8 cellular contexts compared by ENCODE assay signal in genomic region chr5:56909294-56910122, GRCh38. TPM values are rescaled to one million over a fixed set of nuclear protein-coding genes. Genes with fewer than 3 reads are reported as not detected.
DNase-seq lines count a peak whose midpoint lies in the region; ATAC-seq and TF ChIP-seq lines count a peak whose summit lies in the region.

Gene SETD9 (plus strand): TSS chr5:56909596. CDS start chr5:56909646, 50 bp downstream.

- peaks cover 3% of the 10 kb centered on the region for H3K36me3 ChIP-seq in mammary epithelial cell (ENCODE audit: insufficient read depth, low read length)
- no peaks in the 10 kb centered on the region for H3K36me3 ChIP-seq in iPS-20b (ENCODE audit: insufficient read depth, low read depth, low read length)

- CTCF ChIA-PET in mammary epithelial cell (lab: Charles Lee; ENCODE audit: low non-redundant PET), result interaction anchor here (0.6 kb wide), 1 partner anchor 186 kb away, joined by 3 read pairs; no protein-coding TSS in a partner anchor

- 7% methylated on average over 11 of the region's 81 CpGs for WGBS in mammary epithelial cell (ENCODE audit: low coverage, missing lambda C conversion rate)

- in situ Hi-C loops in ACHN (cut with HindIII; ENCODE audit: low pct_ligation_motif_present, low pct_unique_long_range_greater_than_20kb, low sequenced_read_pairs), result no loop called here
- in situ Hi-C loops in mammary epithelial cell (cut with MboI; ENCODE audit: low sequenced_read_pairs in 2 of 2), result loop anchor here in 1 of 2 donors (10.0 kb wide), 1 partner anchor 225 kb away; no protein-coding TSS in a partner anchor

- H3K4me2 ChIP-seq in mammary epithelial cell (ENCODE audit: insufficient read depth, low read depth, low read length), result peak within 1 kb of the TSS; percentile 74

- peak within 1 kb of the TSS; percentile 97 for H2AFZ ChIP-seq in mammary epithelial cell (ENCODE audit: low read depth, low read length)

- BruUV-seq in mammary epithelial cell (replicated peaks; lab: Mats Ljungman, UMichigan), result no TSS peak

- dilution Hi-C loops in mammary epithelial cell (cut with HindIII; ENCODE audit: low sequenced_read_pairs), result loop anchor here (5.0 kb wide), 1 partner anchor 52 kb away; no protein-coding TSS in a partner anchor

- H3K9ac ChIP-seq in mammary epithelial cell (ENCODE audit: insufficient read depth, low read length) (peak within 1 kb of the TSS; percentile 97), iPS-20b (ENCODE audit: low read depth, low read length) (peak within 1 kb of the TSS; percentile 98)

- H3K27me3 ChIP-seq in mammary epithelial cell (ENCODE audit: insufficient read depth, low read length) (no peaks in the 10 kb centered on the region), iPS-20b (ENCODE audit: insufficient read depth, low read length) (no peaks in the 10 kb centered on the region)

- H3K4me1 ChIP-seq in mammary epithelial cell (ENCODE audit: insufficient read depth, low read length), result peaks cover 5% of the 10 kb centered on the region
- H3K4me1 ChIP-seq in iPS-20b (ENCODE audit: insufficient read depth, low read length), result peaks cover 4% of the 10 kb centered on the region; the same call in 1 of the 2 replicates

- ATAC-seq in GM18873 (IDR thresholded peaks at IDR 0.05; ENCODE audit: low FRiP score, unreplicated experiment), result peak; percentile 82
- ATAC-seq in HG03135 (IDR thresholded peaks at IDR 0.05; ENCODE audit: unreplicated experiment), result peak; percentile 86

- peak within 1 kb of the TSS; percentile 77 for H3K4me3 ChIP-seq in WI38 (ENCODE audit: low read depth, low read length)
- peak within 1 kb of the TSS; percentile 69 to 97 (median 79) for H3K4me3 ChIP-seq in mammary epithelial cell (replicated peaks in 1 of 3; ENCODE audit: insufficient read depth in 1 of 3, low read depth in 2 of 3, low read length in 3 of 3)
- peak within 1 kb of the TSS; percentile 88 for H3K4me3 ChIP-seq in iPS-20b (ENCODE audit: low read length)
- H3K4me3 ChIP-seq in skin epidermis, result peak within 1 kb of the TSS; percentile 54 to 81 (median 65)

- H3K27ac ChIP-seq in mammary epithelial cell (ENCODE audit: insufficient read depth, low read depth, low read length) (peak within 1 kb of the TSS; percentile 92), iPS-20b (ENCODE audit: low read length) (peak within 1 kb of the TSS; percentile 95), skin epidermis (peak within 1 kb of the TSS; percentile 52 to 95 (median 89))

- TF ChIP-seq CTCF in WI38 (IDR thresholded peaks at IDR 0.05; ENCODE audit: low read depth, low read length) (no peak), mammary epithelial cell (conservative IDR thresholded peaks at IDR 0.05 in 1 of 2, IDR thresholded peaks at IDR 0.05 in 1 of 2; ENCODE audit: extremely low read depth in 1 of 2, insufficient read depth in 1 of 2, low read depth in 1 of 2, low read length in 2 of 2) (no peak)

- no peaks in the 10 kb centered on the region for H4K20me1 ChIP-seq in mammary epithelial cell (ENCODE audit: insufficient read depth, low read length)

- intact Hi-C loops in mammary epithelial cell (cut with micrococcal nuclease), result loop anchor here (1.0 to 2.0 kb wide), 3 partner anchors 173 to 311 kb away; no protein-coding TSS in a partner anchor

- peak; percentile 95 for DNase-seq in ACHN
- peak; percentile 86 for DNase-seq in NCI-H2196 (lab: John Stamatoyannopoulos, UW; ENCODE audit: unreplicated experiment)
- DNase-seq in mammary epithelial cell, result peak; percentile 95

- peaks cover 8% of the 10 kb centered on the region for H3K79me2 ChIP-seq in mammary epithelial cell (ENCODE audit: insufficient read depth, low read length)

- H3K9me3 ChIP-seq in mammary epithelial cell (replicated peaks; ENCODE audit: insufficient read depth, low read length), result no peaks in the 10 kb centered on the region
- no peaks in the 10 kb centered on the region for H3K9me3 ChIP-seq in iPS-20b (ENCODE audit: insufficient read depth, low read depth, low read length)

RNA-seq across cellular contexts. Expression of gene SETD9, which starts in this region (rescaled TPM):
- total RNA-seq in mammary epithelial cell, result 10 to 100 TPM; 10.5 to 10.7 TPM
- 7.8 TPM for polyA plus RNA-seq in mammary epithelial cell
- not detected for polyA minus RNA-seq in mammary epithelial cell

Comparison
In these comparisons a context has a peak if more than half of its experiments do, and no peak if none do; other contexts are left out.
1. Peak in every context shown above with its lines: DNase-seq, ATAC-seq, H3K4me3 ChIP-seq and H3K27ac ChIP-seq.